In genomic region chr2:84281510-84281909, GRCh38 we compare ENCODE assay signal across 25 cellular contexts.
"Had no signal": no experiment of that assay in that cellular context is flagged by ENCODE, and none has a peak within 500 bp of the region (broad histone marks: within the 10 kb centered on the region; RNA-seq: fewer than 3 reads in every experiment).

No MANE protein-coding gene starts in this region.

- H3K4me3 Mint-ChIP-seq: immature natural killer cell; mesothelial cell of epicardium; naive B cell; naive thymus-derived CD8-positive, alpha-beta T cell had no signal

- H3K4me2 ChIP-seq: hepatocyte had no signal

- H3K4me1 Mint-ChIP-seq: mesothelial cell of epicardium, naive B cell had no signal

- H3K36me3 Mint-ChIP-seq: immature natural killer cell; mesothelial cell of epicardium; naive B cell; naive thymus-derived CD8-positive, alpha-beta T cell had no signal

- H3K27ac ChIP-seq: coronary artery, dorsolateral prefrontal cortex, esophagus muscularis mucosa, foreskin keratinocyte, gastroesophageal sphincter, heart left ventricle, hepatocyte, left lung, lower lobe of right lung had no signal

- FAIRE-seq: endothelial cell of umbilical vein, frontal cortex, kidney had no signal

- H3K4me3 ChIP-seq: coronary artery, dorsolateral prefrontal cortex, esophagus muscularis mucosa, gastroesophageal sphincter, heart left ventricle, hepatocyte, left lung, lower lobe of right lung, mucosa of descending colon had no signal

- H3K79me2 ChIP-seq: hepatocyte had no signal

- ATAC-seq: foreskin keratinocyte; gastroesophageal sphincter; left colon; left lung; left ventricle myocardium superior; lower lobe of right lung; mucosa of descending colon; naive thymus-derived CD8-positive, alpha-beta T cell had no signal

- H3K9me3 Mint-ChIP-seq: immature natural killer cell; mesothelial cell of epicardium; naive thymus-derived CD8-positive, alpha-beta T cell had no signal

- H3K4me1 ChIP-seq: esophagus muscularis mucosa, gastroesophageal sphincter, left lung, lower lobe of right lung had no signal

- H3K36me3 ChIP-seq: esophagus muscularis mucosa, gastroesophageal sphincter, heart left ventricle, left lung, lower lobe of right lung had no signal

- H3K27me3 ChIP-seq: esophagus muscularis mucosa, foreskin keratinocyte, gastroesophageal sphincter, hepatocyte, left lung had no signal

- H2AFZ ChIP-seq: hepatocyte had no signal

- H3K9me3 ChIP-seq: esophagus muscularis mucosa, gastroesophageal sphincter, heart left ventricle, left lung, lower lobe of right lung, mucosa of descending colon had no signal

- H3K27ac Mint-ChIP-seq: mesothelial cell of epicardium; naive B cell; naive thymus-derived CD8-positive, alpha-beta T cell had no signal

- DNase-seq: dermis blood vessel endothelial cell; dorsolateral prefrontal cortex; effector CD4-positive, alpha-beta T cell; effector memory CD4-positive, alpha-beta T cell; foreskin keratinocyte; heart left ventricle; immature natural killer cell; islet precursor cell; kidney; kidney glomerular epithelial cell; left colon; left lung; left ventricle myocardium superior; lower lobe of right lung; mesenchymal stem cell; mucosa of descending colon; naive B cell; naive thymus-derived CD8-positive, alpha-beta T cell had no signal
